35 cellular contexts compared by ENCODE assay signal in genomic region chr3:75078290-75078689, GRCh38.
"Had no signal": no experiment of that assay in that cellular context is flagged by ENCODE, and none has a peak within 500 bp of the region (broad histone marks: within the 10 kb centered on the region; RNA-seq: fewer than 3 reads in every experiment).

No MANE protein-coding gene starts in this region.

- H3K27ac ChIP-seq: adrenal gland, body of pancreas, brain microvascular endothelial cell, breast epithelium, cardiac muscle cell, VCaP had no signal

- FAIRE-seq: astrocyte, TTC549 had no signal

- H3K9me3 ChIP-seq: adrenal gland, body of pancreas had no signal

- H3K4me3 ChIP-seq: adrenal gland, body of pancreas, breast epithelium, cardiac muscle cell had no signal

- DNase-seq: activated B cell treated with CpG ODN at 0.5 μM for 24 hours; activated CD4-positive, alpha-beta memory T cell treated with anti-CD3 and anti-CD28 coated beads for 36 hours; activated CD4-positive, alpha-beta T cell treated with anti-CD3 and anti-CD28 coated beads for 4 hours; activated CD4-positive, alpha-beta T cell treated with anti-CD3 and anti-CD28 coated beads, Interleukin-2, amount 10 ng/mL, durations not matched to agents 24 days and 14 days; activated CD4-positive, alpha-beta T cell treated with anti-CD3 and anti-CD28 coated beads, Interleukin-2, amount 50 U/mL, for 1 hour; activated CD4-positive, alpha-beta T cell treated with anti-CD3 and anti-CD28 coated beads, Interleukin-2, amount 50 U/mL, for 4 hours; activated CD4-positive, CD25-positive, alpha-beta regulatory T cell treated with anti-CD3 and anti-CD28 coated beads, Interleukin-2, amount 50 U/mL, for 72 hours; activated CD8-positive, alpha-beta memory T cell treated with anti-CD3 and anti-CD28 coated beads, Interleukin-2, amount 50 U/mL, for 4 hours; activated CD8-positive, alpha-beta T cell treated with anti-CD3 and anti-CD28 coated beads for 36 hours; activated effector memory CD4-positive, alpha-beta T cell treated with anti-CD3 and anti-CD28 coated beads, Interleukin-2, amount 50 U/mL, for 16 hours; activated gamma-delta T cell treated with Interleukin-2 at 50 U/mL for 16 hours; activated naive CD4-positive, alpha-beta T cell; activated naive CD4-positive, alpha-beta T cell treated with anti-CD3 and anti-CD28 coated beads for 36 hours; activated naive CD4-positive, alpha-beta T cell treated with anti-CD3 and anti-CD28 coated beads, Interleukin-2, amount 50 U/mL, for 16 hours; activated naive CD8-positive, alpha-beta T cell treated with anti-CD3 and anti-CD28 coated beads for 36 hours; activated T-cell treated with anti-CD3 and anti-CD28 coated beads for 4 hours; activated T-cell treated with anti-CD3 and anti-CD28 coated beads, Interleukin-2, amount 50 U/mL, for 1 hour; activated T-cell treated with anti-CD3 and anti-CD28 coated beads, Interleukin-2, amount 50 U/mL, for 4 hours; activated T-cell treated with anti-CD3 and anti-CD28 coated beads, Interleukin-2, amount 50 U/mL, for 72 hours; adrenal gland; amniotic stem cell; aorta; body of pancreas; brain microvascular endothelial cell; caudate nucleus; cerebellar nuclear complex; T-helper 2 cell; T-helper 9 cell had no signal

- H3K4me1 ChIP-seq: adrenal gland, body of pancreas, breast epithelium had no signal

- H3K36me3 ChIP-seq: adrenal gland, brain microvascular endothelial cell, breast epithelium, cardiac muscle cell had no signal

- ATAC-seq: activated CD8-positive, alpha-beta T cell treated with anti-CD3 and anti-CD28 coated beads for 36 hours; activated naive CD4-positive, alpha-beta T cell treated with anti-CD3 and anti-CD28 coated beads, Interleukin-2, amount 50 U/mL, for 72 hours; activated T-cell treated with anti-CD3 and anti-CD28 coated beads, Interleukin-2, amount 50 U/mL, for 4 hours; activated T-cell treated with anti-CD3 and anti-CD28 coated beads, Interleukin-2, amount 50 U/mL, for 72 hours; activated T-helper 17 cell treated with anti-CD3 and anti-CD28 coated beads, Interleukin-2, amount 50 U/mL, for 72 hours; body of pancreas had no signal

- H3K27me3 ChIP-seq: adrenal gland, body of pancreas, brain microvascular endothelial cell, breast epithelium, cardiac muscle cell had no signal
